9 cellular contexts compared by ENCODE assay signal in the genomic region with DNA sequence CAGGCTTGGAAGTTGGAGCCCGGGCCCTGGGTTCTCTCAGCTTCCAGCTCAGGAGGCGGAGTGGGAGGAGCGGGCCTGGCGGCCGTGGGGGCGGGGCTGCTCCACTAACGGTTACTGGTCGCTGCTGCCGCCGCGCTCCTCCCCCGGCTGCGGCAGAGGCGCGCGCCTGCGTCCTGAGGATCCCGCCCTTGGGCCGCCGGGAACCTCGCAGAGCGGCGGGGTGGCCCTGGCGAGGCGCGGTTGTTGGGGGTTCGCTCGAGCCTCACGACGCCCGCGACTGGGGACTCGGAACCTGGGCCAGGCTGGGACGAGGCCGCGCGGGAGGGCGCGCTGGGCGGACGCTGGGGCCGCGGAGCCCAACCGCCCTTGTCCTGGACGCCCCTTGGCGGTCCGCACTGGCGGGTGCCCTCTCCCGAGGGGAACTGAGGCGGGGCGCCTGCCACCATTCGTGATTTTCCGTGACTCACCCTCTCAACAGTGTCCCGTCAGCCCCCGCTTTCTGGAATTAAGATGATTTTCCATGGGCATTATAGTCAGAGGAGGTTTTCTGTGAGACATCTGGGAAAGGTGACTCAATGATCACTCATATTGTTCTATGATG. TPM values are rescaled to one million over a fixed set of nuclear protein-coding genes. Genes with fewer than 3 reads are reported as not detected.
A peak's percentile ranks its signal among the peaks of the same experiment; 100 is the strongest.
DNase-seq lines count a peak whose midpoint lies in the region; ATAC-seq and TF ChIP-seq lines count a peak whose summit lies in the region.
"Had no signal": no experiment of that assay in that cellular context is flagged by ENCODE, and none has a peak within 500 bp of the region (broad histone marks: within the 10 kb centered on the region; RNA-seq: fewer than 3 reads in every experiment).

No MANE protein-coding gene starts in this region.

- no peaks in the 10 kb centered on the region for H3K27me3 ChIP-seq in aorta (ENCODE audit: control insufficient read depth in 1 of 2, insufficient read depth in 2 of 2, low read length in 1 of 2)

- WGBS in aorta, 2 donors, result 8 to 11% methylated on average over 31 to 55 of the region's 55 CpGs

- no peak overlapping the region for H3K27ac Mint-ChIP-seq in activated CD4-positive, alpha-beta T cell treated with anti-CD3 and anti-CD28 coated beads, Interleukin-2, amount 10 ng/mL, durations not matched to agents 24 days and 14 days
- no peak overlapping the region for H3K27ac Mint-ChIP-seq in osteocyte (ENCODE audit: unreplicated experiment)

- peaks cover 2% of the 10 kb centered on the region for H3K27me3 Mint-ChIP-seq in activated CD4-positive, alpha-beta T cell treated with anti-CD3 and anti-CD28 coated beads, Interleukin-2, amount 10 ng/mL, durations not matched to agents 24 days and 14 days
- H3K27me3 Mint-ChIP-seq in osteocyte (ENCODE audit: unreplicated experiment), result no peaks in the 10 kb centered on the region

- intact Hi-C loops in activated CD4-positive, alpha-beta T cell treated with anti-CD3 and anti-CD28 coated beads, Interleukin-2, amount 10 ng/mL, durations not matched to agents 24 days and 14 days (cut with micrococcal nuclease), result no loop called here
- intact Hi-C loops in aorta (cut with DNase I), result no loop called here

- no peaks in the 10 kb centered on the region for H3K4me1 Mint-ChIP-seq in activated CD4-positive, alpha-beta T cell treated with anti-CD3 and anti-CD28 coated beads, Interleukin-2, amount 10 ng/mL, durations not matched to agents 24 days and 14 days
- H3K4me1 Mint-ChIP-seq in osteocyte (ENCODE audit: unreplicated experiment), result no peaks in the 10 kb centered on the region

- H3K36me3 ChIP-seq in aorta (ENCODE audit: control insufficient read depth in 1 of 2, insufficient read depth in 2 of 2, low read length in 1 of 2), result no peaks in the 10 kb centered on the region

- H3K27ac ChIP-seq in aorta (ENCODE audit: low read depth in 1 of 2, low read length in 2 of 2), result no peak overlapping the region

- no peak overlapping the region for H3K4me3 Mint-ChIP-seq in activated CD4-positive, alpha-beta T cell treated with anti-CD3 and anti-CD28 coated beads, Interleukin-2, amount 10 ng/mL, durations not matched to agents 24 days and 14 days
- H3K4me3 Mint-ChIP-seq in osteocyte (ENCODE audit: unreplicated experiment), result peak overlapping the region; percentile 53

- H3K4me1 ChIP-seq in aorta (ENCODE audit: control insufficient read depth in 1 of 2, insufficient read depth in 2 of 2, low read length in 2 of 2), result no peaks in the 10 kb centered on the region

- DNase-seq in ELR (ENCODE audit: low read depth) (peak; percentile 30), germinal center (ENCODE audit: low spot score) (peak; percentile 32), osteocyte (ENCODE audit: extremely low spot score, unreplicated experiment) (peak; percentile 88), aorta (peak; percentile 82 to 89), NCI-H774 (lab: John Stamatoyannopoulos, UW) (no peak)
- peak; percentile 75 for DNase-seq in activated CD4-positive, alpha-beta T cell treated with anti-CD3 and anti-CD28 coated beads, Interleukin-2, amount 10 ng/mL, durations not matched to agents 24 days and 14 days

- H3K9me3 ChIP-seq in aorta (ENCODE audit: control insufficient read depth, low read length), result peaks cover 2% of the 10 kb centered on the region

- no peaks in the 10 kb centered on the region for H3K36me3 Mint-ChIP-seq in activated CD4-positive, alpha-beta T cell treated with anti-CD3 and anti-CD28 coated beads, Interleukin-2, amount 10 ng/mL, durations not matched to agents 24 days and 14 days (ENCODE audit: low read depth)
- no peaks in the 10 kb centered on the region for H3K36me3 Mint-ChIP-seq in osteocyte (ENCODE audit: unreplicated experiment)

- H3K9me3 Mint-ChIP-seq in activated CD4-positive, alpha-beta T cell treated with anti-CD3 and anti-CD28 coated beads, Interleukin-2, amount 10 ng/mL, durations not matched to agents 24 days and 14 days, result no peaks in the 10 kb centered on the region
- peaks cover 28% of the 10 kb centered on the region for H3K9me3 Mint-ChIP-seq in osteocyte (ENCODE audit: unreplicated experiment)

- H3K4me3 ChIP-seq in aorta (ENCODE audit: low read length in 2 of 2), result no peak overlapping the region

- no peak for TF ChIP-seq CTCF in osteocyte (IDR thresholded peaks at IDR 0.05)

- peak; percentile 87 for ATAC-seq in aorta (ENCODE audit: low FRiP score)
- no peak for ATAC-seq in GM19452 (IDR thresholded peaks at IDR 0.05; ENCODE audit: unreplicated experiment)
- no peak for ATAC-seq in HG02970 (IDR thresholded peaks at IDR 0.05; ENCODE audit: low FRiP score, unreplicated experiment)

RNA-seq across cellular contexts. Expression of a gene that starts 34.1 kb away (rescaled TPM):
- total RNA-seq in activated CD4-positive, alpha-beta T cell treated with anti-CD3 and anti-CD28 coated beads, Interleukin-2, amount 10 ng/mL, durations not matched to agents 24 days and 14 days, result not detected in 2 replicates
- total RNA-seq in osteocyte (not detected in 2 replicates), aorta (not detected)
- not detected for polyA plus RNA-seq in aorta
- total RNA-seq: renal cortical epithelial cell had no signal

RNA-seq across cellular contexts. Expression of a gene that starts 40.1 kb away (rescaled TPM):
- total RNA-seq in activated CD4-positive, alpha-beta T cell treated with anti-CD3 and anti-CD28 coated beads, Interleukin-2, amount 10 ng/mL, durations not matched to agents 24 days and 14 days, result not detected in 2 replicates
- not detected in 2 replicates for total RNA-seq in osteocyte
- total RNA-seq in aorta, result not detected
- polyA plus RNA-seq in aorta, result not detected
- total RNA-seq: renal cortical epithelial cell had no signal

RNA-seq across cellular contexts. Expression of a gene that starts 51.3 kb away (rescaled TPM):
- not detected in 2 replicates for total RNA-seq in activated CD4-positive, alpha-beta T cell treated with anti-CD3 and anti-CD28 coated beads, Interleukin-2, amount 10 ng/mL, durations not matched to agents 24 days and 14 days
- total RNA-seq in osteocyte, result not detected in 2 replicates
- total RNA-seq in aorta, result not detected
- polyA plus RNA-seq in aorta, result not detected
- total RNA-seq: renal cortical epithelial cell had no signal
